ENCODE assay signal across 1 cellular context in the genomic region with DNA sequence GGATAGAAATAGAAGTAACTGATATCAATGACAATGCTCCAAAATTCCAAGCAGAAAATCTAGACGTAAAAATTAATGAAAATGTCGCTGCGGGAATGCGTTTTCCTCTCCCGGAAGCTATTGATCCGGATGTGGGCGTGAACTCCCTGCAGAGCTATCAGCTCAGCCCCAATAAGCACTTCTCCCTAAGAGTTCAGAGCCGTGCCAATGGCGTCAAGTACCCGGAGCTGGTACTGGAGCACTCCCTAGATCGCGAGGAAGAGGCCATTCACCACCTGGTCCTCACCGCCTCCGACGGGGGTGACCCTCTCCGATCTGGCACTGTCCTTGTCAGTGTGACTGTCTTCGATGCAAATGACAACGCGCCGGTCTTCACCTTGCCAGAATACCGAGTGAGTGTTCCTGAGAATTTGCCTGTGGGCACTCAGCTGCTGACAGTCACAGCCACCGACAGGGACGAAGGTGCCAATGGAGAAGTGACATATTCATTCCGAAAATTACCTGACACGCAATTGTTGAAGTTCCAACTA.
TF ChIP-seq lines count a peak whose summit lies in the region.

No MANE protein-coding gene starts in this region.

TF ChIP-seq in H1, 55 proteins besides CTCF, POLR2A, EP300 and RAD21:
- TF ChIP-seq EZH2 (IDR thresholded peaks at IDR 0.05; ENCODE audit: low read depth, low read length, severe bottlenecking): no peak
- TF ChIP-seq, protein P1, sequence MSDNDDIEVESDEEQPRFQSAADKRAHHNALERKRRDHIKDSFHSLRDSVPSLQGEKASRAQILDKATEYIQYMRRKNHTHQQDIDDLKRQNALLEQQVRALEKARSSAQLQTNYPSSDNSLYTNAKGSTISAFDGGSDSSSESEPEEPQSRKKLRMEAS (IDR thresholded peaks at IDR 0.05): peak; percentile 52
